Comparison of ENCODE assay signal across 30 cellular contexts in the genomic region with DNA sequence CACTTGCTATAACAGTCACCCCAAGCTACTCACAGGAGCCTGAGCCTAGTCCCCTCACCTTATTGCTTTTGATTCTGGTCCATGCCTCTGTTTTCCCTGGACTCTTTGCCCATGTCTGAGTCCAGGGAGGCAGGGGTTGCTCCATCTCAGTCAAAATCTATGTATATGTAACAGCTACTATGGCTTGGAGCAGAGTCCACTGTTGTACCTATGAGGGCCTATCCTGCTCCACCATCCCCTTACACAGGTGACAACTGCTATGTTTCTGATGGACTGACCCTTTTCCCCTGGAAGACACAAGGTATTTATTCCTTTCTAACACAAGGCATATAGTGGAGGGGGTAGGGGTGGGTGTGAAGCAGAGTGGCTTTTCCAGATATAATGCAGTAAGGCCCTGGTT.
"Had no signal": no experiment of that assay in that cellular context is flagged by ENCODE, and none has a peak within 500 bp of the region (broad histone marks: within the 10 kb centered on the region; RNA-seq: fewer than 3 reads in every experiment).

No MANE protein-coding gene starts in this region.

- H3K27me3 ChIP-seq: neutrophil, ovary, right lobe of liver, spleen, testis, vagina had no signal

- H3K9ac ChIP-seq: neural progenitor cell, parathyroid adenoma had no signal

- H3K27ac ChIP-seq: neural progenitor cell, neutrophil, ovary, parathyroid adenoma, psoas muscle, right lobe of liver, skin epidermis, spleen, suprapubic skin, testis, tibial artery, transverse colon, upper lobe of right lung, vagina had no signal

- ATAC-seq: naive thymus-derived CD4-positive, alpha-beta T cell; natural killer cell; psoas muscle; right cardiac atrium; right lobe of liver; stimulated activated memory B cell treated with anti-CD40 and anti-IgM and Interleukin-4, amounts not matched to agents 10 μg/mL and 1 μg/mL and 100 μg/mL, for 72 hours; stimulated activated naive CD8-positive, alpha-beta T cell treated with anti-CD3 and anti-CD28 coated beads, Interleukin-15, amount 100 ng/mL, for 72 hours; stimulated activated naive CD8-positive, alpha-beta T cell treated with anti-CD3 and anti-CD28 coated beads, Interleukin-15, Interleukin-2, amounts not matched to agents 100 U/mL and 50 U/mL, for 24 hours; upper lobe of right lung had no signal

- DNase-seq: naive thymus-derived CD4-positive, alpha-beta T cell; natural killer cell; nucleus accumbens; ovary; posterior cingulate gyrus; psoas muscle; right cardiac atrium; right lobe of liver; spleen; stimulated activated CD4-positive, alpha-beta T cell treated with anti-CD3 and anti-CD28 coated beads, Interleukin-12 subunit alpha, Interleukin-12 subunit beta, amount 100 ng/mL, for 4 hours; stimulated activated CD4-positive, alpha-beta T cell treated with anti-CD3 and anti-CD28 coated beads, Interleukin-1b, Interleukin-23, amount 100 ng/mL, for 48 hours; stimulated activated CD4-positive, alpha-beta T cell treated with anti-CD3 and anti-CD28 coated beads, Interleukin-4, amount 100 ng/mL, for 1 hour; stimulated activated CD4-positive, alpha-beta T cell treated with anti-CD3 and anti-CD28 coated beads, Interleukin-4, amount 100 ng/mL, for 4 hours; stimulated activated CD8-positive, alpha-beta memory T cell treated with anti-CD3 and anti-CD28 coated beads, Interleukin-4, amount 100 ng/mL, for 48 hours; stimulated activated naive CD4-positive, alpha-beta T cell; stimulated activated naive CD8-positive, alpha-beta T cell treated with anti-CD3 and anti-CD28 coated beads, Interleukin-15, amount 100 ng/mL, for 72 hours; stimulated activated naive CD8-positive, alpha-beta T cell treated with anti-CD3 and anti-CD28 coated beads, Interleukin-15, Interleukin-2, amounts not matched to agents 100 U/mL and 50 U/mL, for 24 hours; substantia nigra; testis; tibial artery; transverse colon; upper lobe of right lung had no signal

- H2AFZ ChIP-seq: neural progenitor cell, parathyroid adenoma had no signal

- H3K4me3 ChIP-seq: neural progenitor cell, ovary, psoas muscle, right lobe of liver, skin epidermis, smooth muscle cell, spleen, suprapubic skin, testis, tibial artery, transverse colon, upper lobe of right lung, vagina had no signal

- H3K9me3 ChIP-seq: neutrophil, ovary, psoas muscle, right lobe of liver, spleen, suprapubic skin, testis, tibial artery, transverse colon, upper lobe of right lung, vagina had no signal

- H3K4me1 ChIP-seq: parathyroid adenoma, psoas muscle, right lobe of liver, suprapubic skin, tibial artery, transverse colon, upper lobe of right lung, vagina had no signal

- H3K79me2 ChIP-seq: parathyroid adenoma had no signal

- H3K4me2 ChIP-seq: neural progenitor cell, smooth muscle cell had no signal

- H3K36me3 ChIP-seq: neural progenitor cell, neutrophil, ovary, right lobe of liver, spleen, suprapubic skin, tibial artery, transverse colon, upper lobe of right lung, vagina had no signal
